Comparison of ENCODE assay signal across 3 cellular contexts in the genomic region with DNA sequence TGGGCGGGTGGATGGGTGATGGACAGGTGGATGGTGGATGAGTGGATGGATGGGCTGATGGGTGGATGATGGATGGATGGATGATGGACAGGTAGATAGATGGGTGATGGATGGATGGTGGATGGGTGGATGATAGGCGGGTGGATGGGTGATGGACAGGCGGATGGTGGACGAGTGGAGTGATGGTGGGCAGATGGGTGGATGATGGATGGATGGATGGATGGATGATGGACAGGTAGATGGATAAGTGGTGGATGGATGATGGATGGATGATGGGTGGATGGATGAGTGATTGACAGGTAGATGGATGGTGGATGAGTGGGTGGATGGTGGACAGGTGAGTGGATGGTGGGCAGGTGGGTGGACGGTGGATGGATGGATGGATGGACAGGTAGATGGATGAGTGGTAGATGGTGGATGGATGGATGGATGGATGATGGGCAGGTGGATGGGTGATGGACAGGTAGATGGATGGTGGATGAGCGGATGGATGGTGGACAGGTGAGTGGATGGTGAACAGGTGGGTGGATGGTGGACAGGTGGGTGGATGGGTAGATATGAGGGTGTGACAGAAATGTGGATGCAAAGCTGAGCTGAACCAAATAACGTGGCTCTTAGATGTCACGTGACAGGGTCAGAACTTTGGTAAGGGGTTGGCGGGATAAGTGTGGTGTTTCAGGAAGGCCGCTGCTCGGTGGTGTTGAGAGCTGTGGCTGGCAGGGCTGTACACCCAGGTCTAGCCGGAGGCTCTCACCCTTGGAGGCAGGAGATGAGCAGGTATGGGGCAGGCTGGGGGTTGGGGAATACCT.
TF ChIP-seq lines count a peak whose summit lies in the region.

No MANE protein-coding gene starts in this region.

TF ChIP-seq in HEK293, 187 proteins besides CTCF, POLR2A, EP300 and RAD21 (continues in another document):
- no peak for TF ChIP-seq ZFP3 (tag by site-specific recombination; IDR thresholded peaks at IDR 0.05; ENCODE audit: low read depth)
- peak; percentile 53; the same call in 1 of the 2 replicates for TF ChIP-seq ZFHX2 (tag by site-specific recombination; conservative IDR thresholded peaks at IDR 0.05)
- TF ChIP-seq, protein P1, sequence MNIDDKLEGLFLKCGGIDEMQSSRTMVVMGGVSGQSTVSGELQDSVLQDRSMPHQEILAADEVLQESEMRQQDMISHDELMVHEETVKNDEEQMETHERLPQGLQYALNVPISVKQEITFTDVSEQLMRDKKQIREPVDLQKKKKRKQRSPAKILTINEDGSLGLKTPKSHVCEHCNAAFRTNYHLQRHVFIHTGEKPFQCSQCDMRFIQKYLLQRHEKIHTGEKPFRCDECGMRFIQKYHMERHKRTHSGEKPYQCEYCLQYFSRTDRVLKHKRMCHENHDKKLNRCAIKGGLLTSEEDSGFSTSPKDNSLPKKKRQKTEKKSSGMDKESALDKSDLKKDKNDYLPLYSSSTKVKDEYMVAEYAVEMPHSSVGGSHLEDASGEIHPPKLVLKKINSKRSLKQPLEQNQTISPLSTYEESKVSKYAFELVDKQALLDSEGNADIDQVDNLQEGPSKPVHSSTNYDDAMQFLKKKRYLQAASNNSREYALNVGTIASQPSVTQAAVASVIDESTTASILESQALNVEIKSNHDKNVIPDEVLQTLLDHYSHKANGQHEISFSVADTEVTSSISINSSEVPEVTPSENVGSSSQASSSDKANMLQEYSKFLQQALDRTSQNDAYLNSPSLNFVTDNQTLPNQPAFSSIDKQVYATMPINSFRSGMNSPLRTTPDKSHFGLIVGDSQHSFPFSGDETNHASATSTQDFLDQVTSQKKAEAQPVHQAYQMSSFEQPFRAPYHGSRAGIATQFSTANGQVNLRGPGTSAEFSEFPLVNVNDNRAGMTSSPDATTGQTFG (tag by site-specific recombination; IDR thresholded peaks at IDR 0.05; ENCODE audit: borderline replicate concordance): no peak
- TF ChIP-seq ZNF777 (tag by site-specific recombination; IDR thresholded peaks at IDR 0.05; ENCODE audit: borderline replicate concordance): no peak
- no peak for TF ChIP-seq ZNF473 (tag by site-specific recombination; IDR thresholded peaks at IDR 0.05)
- TF ChIP-seq, protein P2, sequence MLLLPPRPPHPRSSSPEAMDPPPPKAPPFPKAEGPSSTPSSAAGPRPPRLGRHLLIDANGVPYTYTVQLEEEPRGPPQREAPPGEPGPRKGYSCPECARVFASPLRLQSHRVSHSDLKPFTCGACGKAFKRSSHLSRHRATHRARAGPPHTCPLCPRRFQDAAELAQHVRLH (tag by site-specific recombination; IDR thresholded peaks at IDR 0.05): no peak
- TF ChIP-seq, protein P3, sequence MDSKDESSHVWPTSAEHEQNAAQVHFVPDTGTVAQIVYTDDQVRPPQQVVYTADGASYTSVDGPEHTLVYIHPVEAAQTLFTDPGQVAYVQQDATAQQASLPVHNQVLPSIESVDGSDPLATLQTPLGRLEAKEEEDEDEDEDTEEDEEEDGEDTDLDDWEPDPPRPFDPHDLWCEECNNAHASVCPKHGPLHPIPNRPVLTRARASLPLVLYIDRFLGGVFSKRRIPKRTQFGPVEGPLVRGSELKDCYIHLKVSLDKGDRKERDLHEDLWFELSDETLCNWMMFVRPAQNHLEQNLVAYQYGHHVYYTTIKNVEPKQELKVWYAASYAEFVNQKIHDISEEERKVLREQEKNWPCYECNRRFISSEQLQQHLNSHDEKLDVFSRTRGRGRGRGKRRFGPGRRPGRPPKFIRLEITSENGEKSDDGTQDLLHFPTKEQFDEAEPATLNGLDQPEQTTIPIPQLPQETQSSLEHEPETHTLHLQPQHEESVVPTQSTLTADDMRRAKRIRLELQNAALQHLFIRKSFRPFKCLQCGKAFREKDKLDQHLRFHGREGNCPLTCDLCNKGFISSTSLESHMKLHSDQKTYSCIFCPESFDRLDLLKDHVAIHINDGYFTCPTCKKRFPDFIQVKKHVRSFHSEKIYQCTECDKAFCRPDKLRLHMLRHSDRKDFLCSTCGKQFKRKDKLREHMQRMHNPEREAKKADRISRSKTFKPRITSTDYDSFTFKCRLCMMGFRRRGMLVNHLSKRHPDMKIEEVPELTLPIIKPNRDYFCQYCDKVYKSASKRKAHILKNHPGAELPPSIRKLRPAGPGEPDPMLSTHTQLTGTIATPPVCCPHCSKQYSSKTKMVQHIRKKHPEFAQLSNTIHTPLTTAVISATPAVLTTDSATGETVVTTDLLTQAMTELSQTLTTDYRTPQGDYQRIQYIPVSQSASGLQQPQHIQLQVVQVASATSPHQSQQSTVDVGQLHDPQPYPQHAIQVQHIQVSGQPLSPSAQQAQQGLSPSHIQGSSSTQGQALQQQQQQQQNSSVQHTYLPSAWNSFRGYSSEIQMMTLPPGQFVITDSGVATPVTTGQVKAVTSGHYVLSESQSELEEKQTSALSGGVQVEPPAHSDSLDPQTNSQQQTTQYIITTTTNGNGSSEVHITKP (tag by site-specific recombination; IDR thresholded peaks at IDR 0.05): no peak
- TF ChIP-seq ZNF302 (tag by site-specific recombination; IDR thresholded peaks at IDR 0.05; ENCODE audit: low read depth): no peak
- no peak for TF ChIP-seq ZNF37A (tag by site-specific recombination; IDR thresholded peaks at IDR 0.05)
- TF ChIP-seq ZNF121 (tag by site-specific recombination; IDR thresholded peaks at IDR 0.05): no peak
- TF ChIP-seq ZNF548 (tag by site-specific recombination; IDR thresholded peaks at IDR 0.05): no peak

TF ChIP-seq in IMR-90, 13 proteins besides CTCF, POLR2A, EP300 and RAD21:
- TF ChIP-seq RFX5 (IDR thresholded peaks at IDR 0.05; ENCODE audit: low read depth, low read length): no peak
- TF ChIP-seq, protein P4, sequence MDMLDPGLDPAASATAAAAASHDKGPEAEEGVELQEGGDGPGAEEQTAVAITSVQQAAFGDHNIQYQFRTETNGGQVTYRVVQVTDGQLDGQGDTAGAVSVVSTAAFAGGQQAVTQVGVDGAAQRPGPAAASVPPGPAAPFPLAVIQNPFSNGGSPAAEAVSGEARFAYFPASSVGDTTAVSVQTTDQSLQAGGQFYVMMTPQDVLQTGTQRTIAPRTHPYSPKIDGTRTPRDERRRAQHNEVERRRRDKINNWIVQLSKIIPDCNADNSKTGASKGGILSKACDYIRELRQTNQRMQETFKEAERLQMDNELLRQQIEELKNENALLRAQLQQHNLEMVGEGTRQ (IDR thresholded peaks at IDR 0.05; ENCODE audit: low read depth, low read length): no peak
- TF ChIP-seq, protein P5, sequence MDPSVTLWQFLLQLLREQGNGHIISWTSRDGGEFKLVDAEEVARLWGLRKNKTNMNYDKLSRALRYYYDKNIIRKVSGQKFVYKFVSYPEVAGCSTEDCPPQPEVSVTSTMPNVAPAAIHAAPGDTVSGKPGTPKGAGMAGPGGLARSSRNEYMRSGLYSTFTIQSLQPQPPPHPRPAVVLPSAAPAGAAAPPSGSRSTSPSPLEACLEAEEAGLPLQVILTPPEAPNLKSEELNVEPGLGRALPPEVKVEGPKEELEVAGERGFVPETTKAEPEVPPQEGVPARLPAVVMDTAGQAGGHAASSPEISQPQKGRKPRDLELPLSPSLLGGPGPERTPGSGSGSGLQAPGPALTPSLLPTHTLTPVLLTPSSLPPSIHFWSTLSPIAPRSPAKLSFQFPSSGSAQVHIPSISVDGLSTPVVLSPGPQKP (IDR thresholded peaks at IDR 0.05; ENCODE audit: borderline replicate concordance, low read depth, low read length): no peak
- TF ChIP-seq NFE2L2 (IDR thresholded peaks at IDR 0.05; ENCODE audit: low read depth, low read length): no peak
- TF ChIP-seq RCOR1 (IDR thresholded peaks at IDR 0.05; ENCODE audit: insufficient replicate concordance, low read length): no peak
- no peak for TF ChIP-seq CHD1 (IDR thresholded peaks at IDR 0.05; ENCODE audit: low read depth, low read length)
- no peak for TF ChIP-seq FOS (IDR thresholded peaks at IDR 0.05; ENCODE audit: low read depth, low read length)
- TF ChIP-seq CEBPB (IDR thresholded peaks at IDR 0.05; ENCODE audit: low read depth, low read length): no peak
- no peak for TF ChIP-seq MXI1 (IDR thresholded peaks at IDR 0.05; ENCODE audit: borderline replicate concordance, low read depth, low read length)
- TF ChIP-seq MAFK (IDR thresholded peaks at IDR 0.05; ENCODE audit: low read depth, low read length): no peak
- no peak for TF ChIP-seq SMC3 (IDR thresholded peaks at IDR 0.05; ENCODE audit: low read depth, low read length)
- TF ChIP-seq MAZ (IDR thresholded peaks at IDR 0.05; ENCODE audit: borderline replicate concordance, low read depth, low read length): no peak
- TF ChIP-seq BHLHE40 (IDR thresholded peaks at IDR 0.05; ENCODE audit: low read depth, low read length): no peak

TF ChIP-seq in H1, 55 proteins besides CTCF, POLR2A, EP300 and RAD21 (continues in another document):
- no peak for TF ChIP-seq GTF2F1 (IDR thresholded peaks at IDR 0.05; ENCODE audit: borderline replicate concordance, low read depth, low read length)
- TF ChIP-seq POU5F1 (IDR thresholded peaks at IDR 0.05; ENCODE audit: low read depth, low read length): no peak
- no peak for TF ChIP-seq HDAC2 (IDR thresholded peaks at IDR 0.05; ENCODE audit: borderline replicate concordance in 1 of 2, low read depth in 2 of 2, low read length in 2 of 2)
- no peak for TF ChIP-seq PHF8 (conservative IDR thresholded peaks at IDR 0.05; ENCODE audit: low read depth, low read length)
- TF ChIP-seq EZH2 (IDR thresholded peaks at IDR 0.05; ENCODE audit: low read depth, low read length, severe bottlenecking): no peak
- TF ChIP-seq, protein P6, sequence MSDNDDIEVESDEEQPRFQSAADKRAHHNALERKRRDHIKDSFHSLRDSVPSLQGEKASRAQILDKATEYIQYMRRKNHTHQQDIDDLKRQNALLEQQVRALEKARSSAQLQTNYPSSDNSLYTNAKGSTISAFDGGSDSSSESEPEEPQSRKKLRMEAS (IDR thresholded peaks at IDR 0.05): no peak
- no peak for TF ChIP-seq RNF2 (IDR thresholded peaks at IDR 0.05; ENCODE audit: borderline replicate concordance, low read depth, low read length, missing control alignments, poor library complexity, severe bottlenecking)
- no peak for TF ChIP-seq SP2 (IDR thresholded peaks at IDR 0.05; ENCODE audit: low read length)
- TF ChIP-seq TAF1 (IDR thresholded peaks at IDR 0.05; ENCODE audit: low read depth, low read length): no peak
- TF ChIP-seq, protein P7, sequence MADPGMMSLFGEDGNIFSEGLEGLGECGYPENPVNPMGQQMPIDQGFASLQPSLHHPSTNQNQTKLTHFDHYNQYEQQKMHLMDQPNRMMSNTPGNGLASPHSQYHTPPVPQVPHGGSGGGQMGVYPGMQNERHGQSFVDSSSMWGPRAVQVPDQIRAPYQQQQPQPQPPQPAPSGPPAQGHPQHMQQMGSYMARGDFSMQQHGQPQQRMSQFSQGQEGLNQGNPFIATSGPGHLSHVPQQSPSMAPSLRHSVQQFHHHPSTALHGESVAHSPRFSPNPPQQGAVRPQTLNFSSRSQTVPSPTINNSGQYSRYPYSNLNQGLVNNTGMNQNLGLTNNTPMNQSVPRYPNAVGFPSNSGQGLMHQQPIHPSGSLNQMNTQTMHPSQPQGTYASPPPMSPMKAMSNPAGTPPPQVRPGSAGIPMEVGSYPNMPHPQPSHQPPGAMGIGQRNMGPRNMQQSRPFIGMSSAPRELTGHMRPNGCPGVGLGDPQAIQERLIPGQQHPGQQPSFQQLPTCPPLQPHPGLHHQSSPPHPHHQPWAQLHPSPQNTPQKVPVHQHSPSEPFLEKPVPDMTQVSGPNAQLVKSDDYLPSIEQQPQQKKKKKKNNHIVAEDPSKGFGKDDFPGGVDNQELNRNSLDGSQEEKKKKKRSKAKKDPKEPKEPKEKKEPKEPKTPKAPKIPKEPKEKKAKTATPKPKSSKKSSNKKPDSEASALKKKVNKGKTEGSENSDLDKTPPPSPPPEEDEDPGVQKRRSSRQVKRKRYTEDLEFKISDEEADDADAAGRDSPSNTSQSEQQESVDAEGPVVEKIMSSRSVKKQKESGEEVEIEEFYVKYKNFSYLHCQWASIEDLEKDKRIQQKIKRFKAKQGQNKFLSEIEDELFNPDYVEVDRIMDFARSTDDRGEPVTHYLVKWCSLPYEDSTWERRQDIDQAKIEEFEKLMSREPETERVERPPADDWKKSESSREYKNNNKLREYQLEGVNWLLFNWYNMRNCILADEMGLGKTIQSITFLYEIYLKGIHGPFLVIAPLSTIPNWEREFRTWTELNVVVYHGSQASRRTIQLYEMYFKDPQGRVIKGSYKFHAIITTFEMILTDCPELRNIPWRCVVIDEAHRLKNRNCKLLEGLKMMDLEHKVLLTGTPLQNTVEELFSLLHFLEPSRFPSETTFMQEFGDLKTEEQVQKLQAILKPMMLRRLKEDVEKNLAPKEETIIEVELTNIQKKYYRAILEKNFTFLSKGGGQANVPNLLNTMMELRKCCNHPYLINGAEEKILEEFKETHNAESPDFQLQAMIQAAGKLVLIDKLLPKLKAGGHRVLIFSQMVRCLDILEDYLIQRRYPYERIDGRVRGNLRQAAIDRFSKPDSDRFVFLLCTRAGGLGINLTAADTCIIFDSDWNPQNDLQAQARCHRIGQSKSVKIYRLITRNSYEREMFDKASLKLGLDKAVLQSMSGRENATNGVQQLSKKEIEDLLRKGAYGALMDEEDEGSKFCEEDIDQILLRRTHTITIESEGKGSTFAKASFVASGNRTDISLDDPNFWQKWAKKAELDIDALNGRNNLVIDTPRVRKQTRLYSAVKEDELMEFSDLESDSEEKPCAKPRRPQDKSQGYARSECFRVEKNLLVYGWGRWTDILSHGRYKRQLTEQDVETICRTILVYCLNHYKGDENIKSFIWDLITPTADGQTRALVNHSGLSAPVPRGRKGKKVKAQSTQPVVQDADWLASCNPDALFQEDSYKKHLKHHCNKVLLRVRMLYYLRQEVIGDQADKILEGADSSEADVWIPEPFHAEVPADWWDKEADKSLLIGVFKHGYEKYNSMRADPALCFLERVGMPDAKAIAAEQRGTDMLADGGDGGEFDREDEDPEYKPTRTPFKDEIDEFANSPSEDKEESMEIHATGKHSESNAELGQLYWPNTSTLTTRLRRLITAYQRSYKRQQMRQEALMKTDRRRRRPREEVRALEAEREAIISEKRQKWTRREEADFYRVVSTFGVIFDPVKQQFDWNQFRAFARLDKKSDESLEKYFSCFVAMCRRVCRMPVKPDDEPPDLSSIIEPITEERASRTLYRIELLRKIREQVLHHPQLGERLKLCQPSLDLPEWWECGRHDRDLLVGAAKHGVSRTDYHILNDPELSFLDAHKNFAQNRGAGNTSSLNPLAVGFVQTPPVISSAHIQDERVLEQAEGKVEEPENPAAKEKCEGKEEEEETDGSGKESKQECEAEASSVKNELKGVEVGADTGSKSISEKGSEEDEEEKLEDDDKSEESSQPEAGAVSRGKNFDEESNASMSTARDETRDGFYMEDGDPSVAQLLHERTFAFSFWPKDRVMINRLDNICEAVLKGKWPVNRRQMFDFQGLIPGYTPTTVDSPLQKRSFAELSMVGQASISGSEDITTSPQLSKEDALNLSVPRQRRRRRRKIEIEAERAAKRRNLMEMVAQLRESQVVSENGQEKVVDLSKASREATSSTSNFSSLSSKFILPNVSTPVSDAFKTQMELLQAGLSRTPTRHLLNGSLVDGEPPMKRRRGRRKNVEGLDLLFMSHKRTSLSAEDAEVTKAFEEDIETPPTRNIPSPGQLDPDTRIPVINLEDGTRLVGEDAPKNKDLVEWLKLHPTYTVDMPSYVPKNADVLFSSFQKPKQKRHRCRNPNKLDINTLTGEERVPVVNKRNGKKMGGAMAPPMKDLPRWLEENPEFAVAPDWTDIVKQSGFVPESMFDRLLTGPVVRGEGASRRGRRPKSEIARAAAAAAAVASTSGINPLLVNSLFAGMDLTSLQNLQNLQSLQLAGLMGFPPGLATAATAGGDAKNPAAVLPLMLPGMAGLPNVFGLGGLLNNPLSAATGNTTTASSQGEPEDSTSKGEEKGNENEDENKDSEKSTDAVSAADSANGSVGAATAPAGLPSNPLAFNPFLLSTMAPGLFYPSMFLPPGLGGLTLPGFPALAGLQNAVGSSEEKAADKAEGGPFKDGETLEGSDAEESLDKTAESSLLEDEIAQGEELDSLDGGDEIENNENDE (IDR thresholded peaks at IDR 0.05; ENCODE audit: insufficient replicate concordance, low read length): no peak
- TF ChIP-seq BRCA1 (IDR thresholded peaks at IDR 0.05; ENCODE audit: low read depth, low read length): no peak
- no peak for TF ChIP-seq TBP (IDR thresholded peaks at IDR 0.05; ENCODE audit: low read depth, low read length)
- TF ChIP-seq POLR2AphosphoS5 (IDR thresholded peaks at IDR 0.05; ENCODE audit: low read depth, low read length): no peak
- TF ChIP-seq SAP30 (IDR thresholded peaks at IDR 0.05; ENCODE audit: insufficient read depth, insufficient replicate concordance, low read length): no peak
- no peak for TF ChIP-seq NRF1 (IDR thresholded peaks at IDR 0.05; ENCODE audit: low read depth, low read length)
- TF ChIP-seq SP4 (IDR thresholded peaks at IDR 0.05; ENCODE audit: low read length): no peak
- no peak for TF ChIP-seq RBBP5 (IDR thresholded peaks at IDR 0.05; ENCODE audit: borderline replicate concordance, low read depth, low read length)
